ENCODE assay signal across 8 cellular contexts in the genomic region with DNA sequence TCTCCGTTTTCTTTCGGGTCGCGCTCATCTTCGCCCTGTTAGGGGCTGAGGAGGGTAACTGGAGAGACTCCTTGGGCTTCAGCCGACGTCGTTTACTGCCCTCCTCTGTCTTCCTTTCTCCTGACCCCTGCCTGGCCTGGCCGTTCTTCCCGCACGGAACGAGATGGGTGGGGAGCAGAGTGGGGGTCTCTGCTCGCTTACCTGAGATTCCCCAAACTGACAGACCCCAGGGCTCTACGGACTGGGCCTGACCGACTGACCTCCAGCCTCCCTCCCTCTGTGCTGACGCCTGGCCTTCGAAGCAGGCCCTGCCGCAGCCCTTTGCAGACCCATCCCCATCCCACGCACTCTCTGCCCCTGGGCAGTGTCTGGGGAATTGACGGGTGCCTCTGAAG. TPM values are rescaled to one million over a fixed set of nuclear protein-coding genes. Genes with fewer than 3 reads are reported as not detected.
DNase-seq lines count a peak whose midpoint lies in the region; ATAC-seq and TF ChIP-seq lines count a peak whose summit lies in the region.

No MANE protein-coding gene starts in this region.

- no peak overlapping the region for H2AFZ ChIP-seq in SU-DHL-6 (ENCODE audit: low read depth, low read length, severe bottlenecking)

- peaks cover 18% of the 10 kb centered on the region for H3K4me1 Mint-ChIP-seq in nephron progenitor cell

- H3K27ac Mint-ChIP-seq in nephron progenitor cell, result peak overlapping the region; percentile 99

- H3K36me3 Mint-ChIP-seq in nephron progenitor cell (ENCODE audit: low read depth), result peaks cover 20% of the 10 kb centered on the region

- DNase-seq in epithelial cell of proximal tubule (ENCODE audit: low read depth), result no peak
- DNase-seq in nephron progenitor cell, result peak; percentile 41
- DNase-seq in iPS-NIHi11 (ENCODE audit: low spot score), result no peak
- no peak for DNase-seq in NCI-H1436 (lab: John Stamatoyannopoulos, UW)

- no peaks in the 10 kb centered on the region for H3K9me2 ChIP-seq in SU-DHL-6 (replicated peaks; ENCODE audit: insufficient read depth, low read length)

- H3K9me3 Mint-ChIP-seq in nephron progenitor cell, result peaks cover 39% of the 10 kb centered on the region

- no peak for TF ChIP-seq CTCF in 22Rv1 (IDR thresholded peaks at IDR 0.05)
- no peak for TF ChIP-seq CTCF in SU-DHL-6 (IDR thresholded peaks at IDR 0.05; ENCODE audit: insufficient read depth, low read length, poor library complexity, severe bottlenecking)
- TF ChIP-seq CTCF in epithelial cell of proximal tubule (conservative IDR thresholded peaks at IDR 0.05; ENCODE audit: low read depth, low read length), result no peak
- no peak for TF ChIP-seq CTCF in nephron progenitor cell (IDR thresholded peaks at IDR 0.05)

- H4K20me1 ChIP-seq in SU-DHL-6 (ENCODE audit: low read depth, low read length), result no peaks in the 10 kb centered on the region

- H3K4me3 ChIP-seq in SU-DHL-6 (ENCODE audit: insufficient read depth, low read length, poor library complexity, severe bottlenecking) (peak overlapping the region; percentile 66), epithelial cell of proximal tubule (ENCODE audit: low read depth, low read length) (peak overlapping the region; percentile 100)

- peaks cover 9% of the 10 kb centered on the region; the same call in 1 of the 2 replicates for H3K9me3 ChIP-seq in SU-DHL-6 (ENCODE audit: insufficient read depth, low read length)

- no peaks in the 10 kb centered on the region for H3K27me3 ChIP-seq in SU-DHL-6 (ENCODE audit: low read length)

- ATAC-seq in GM21528 (IDR thresholded peaks at IDR 0.05; ENCODE audit: low FRiP score, unreplicated experiment), result peak; percentile 11
- no peak for ATAC-seq in GM18520 (IDR thresholded peaks at IDR 0.05; ENCODE audit: unreplicated experiment)

- peak overlapping the region; percentile 89 for H3K4me2 ChIP-seq in SU-DHL-6 (ENCODE audit: low read depth, low read length, poor library complexity, severe bottlenecking)

- peaks cover 5% of the 10 kb centered on the region; the same call in 1 of the 2 replicates for H3F3A ChIP-seq in SU-DHL-6 (ENCODE audit: insufficient read depth)

- H3K27ac ChIP-seq in 22Rv1 (peak overlapping the region; percentile 67), SU-DHL-6 (ENCODE audit: low read depth, low read length) (peak overlapping the region; percentile 11)

- peaks cover 14% of the 10 kb centered on the region for H3K27me3 Mint-ChIP-seq in nephron progenitor cell (ENCODE audit: low read depth, poor library complexity)

- H3K36me3 ChIP-seq in SU-DHL-6 (ENCODE audit: low read length), result no peaks in the 10 kb centered on the region; the same call in 1 of the 2 replicates

- H3K79me2 ChIP-seq in SU-DHL-6 (ENCODE audit: insufficient read depth, low read length), result peaks cover 30% of the 10 kb centered on the region

- H3K4me3 Mint-ChIP-seq in nephron progenitor cell, result peak overlapping the region; percentile 97

- peak overlapping the region; percentile 95 for H3K9ac ChIP-seq in SU-DHL-6 (ENCODE audit: low read length)

RNA-seq across cellular contexts. Expression of a gene that starts 0.4 kb away (rescaled TPM):
- total RNA-seq in epithelial cell of proximal tubule, result 23.4 and 25.0 TPM in 2 replicates

RNA-seq across cellular contexts. Expression of a gene that starts 46.1 kb away (rescaled TPM):
- total RNA-seq in epithelial cell of proximal tubule, result 35.7 and 63.5 TPM in 2 replicates
